Comparison of ENCODE assay signal across 9 cellular contexts in genomic region chr11:74593463-74593862, GRCh38. TPM values are rescaled to one million over a fixed set of nuclear protein-coding genes. Genes with fewer than 3 reads are reported as not detected.
DNase-seq lines count a peak whose midpoint lies in the region; ATAC-seq and TF ChIP-seq lines count a peak whose summit lies in the region.
"Had no signal": no experiment of that assay in that cellular context is flagged by ENCODE, and none has a peak within 500 bp of the region (broad histone marks: within the 10 kb centered on the region; RNA-seq: fewer than 3 reads in every experiment).

No MANE protein-coding gene starts in this region.

- no peak for ATAC-seq in CD4-positive, alpha-beta T cell (ENCODE audit: poor library complexity)
- no peak for ATAC-seq in HG03571 (IDR thresholded peaks at IDR 0.05; ENCODE audit: unreplicated experiment)
- no peak for ATAC-seq in HG03521 (IDR thresholded peaks at IDR 0.05; ENCODE audit: unreplicated experiment)

- no peak for DNase-seq in CD4-positive, alpha-beta T cell
- DNase-seq in endothelial cell (ENCODE audit: low spot score) (no peak), thyroid gland (no peak), erythroblast (lab: John Stamatoyannopoulos, UW) (no peak)
- DNase-seq: NCI-H2107 had no signal

- H3K36me3 ChIP-seq in OCI-LY1 (ENCODE audit: insufficient read depth, low read length) = peaks cover 43% of the 10 kb centered on the region
- H3K36me3 ChIP-seq in neuron (ENCODE audit: insufficient read depth, low read length) = peaks cover 31% of the 10 kb centered on the region
- H3K36me3 ChIP-seq in thyroid gland = peaks cover 0 to 6% of the 10 kb centered on the region in 2 donors

- POLR2A ChIA-PET in CD4-positive, alpha-beta T cell (lab: Charles Lee) = interaction anchor here (0.5 to 1.9 kb wide), 5 partner anchors 12 to 195 kb away, joined by 3 to 51 read pairs (median 7); partner anchors contain the start of genes LIPT2 and PGM2L1

- 0 to 3% methylated on average over 1 of the region's 1 CpG for WGBS in thyroid gland, 2 donors

- peaks cover 16% of the 10 kb centered on the region for H3K79me2 ChIP-seq in OCI-LY1 (ENCODE audit: insufficient read depth, low read length)

- H3K4me1 ChIP-seq in OCI-LY1 (ENCODE audit: insufficient read depth, low read length, severe bottlenecking) (peaks cover 18% of the 10 kb centered on the region), neuron (ENCODE audit: insufficient read depth, low read length) (peaks cover 9% of the 10 kb centered on the region), thyroid gland (peaks cover 9 to 13% of the 10 kb centered on the region in 2 donors)

- TF ChIP-seq POLR2A in thyroid gland (IDR thresholded peaks at IDR 0.05) (no peak), erythroblast (IDR thresholded peaks at IDR 0.05; ENCODE audit: low read length) (no peak)

- H3K27me3 Mint-ChIP-seq in CD4-positive, alpha-beta T cell = no peaks in the 10 kb centered on the region
- H3K27me3 Mint-ChIP-seq in endothelial cell (ENCODE audit: unreplicated experiment) = peaks cover 2% of the 10 kb centered on the region

- peak overlapping the region; percentile 99 for H3K4me3 ChIP-seq in OCI-LY1 (ENCODE audit: low read depth, low read length, poor library complexity, severe bottlenecking)
- peak overlapping the region; percentile 84 for H3K4me3 ChIP-seq in neuron (ENCODE audit: low read length)
- H3K4me3 ChIP-seq in thyroid gland (replicated peaks in 1 of 3) = peak overlapping the region in 1 of 3 donors; percentile 78

- H3K9me2 ChIP-seq in OCI-LY1 (ENCODE audit: low read depth, low read length) = no peaks in the 10 kb centered on the region

- intact Hi-C loops in CD4-positive, alpha-beta T cell (cut with DNase I, micrococcal nuclease) = loop anchor here (2.0 to 10.0 kb wide), 10 partner anchors 101 to 1851 kb away; partner anchors contain the start of genes LIPT2 (in 2 of the 2), C2CD3 (in 1 of the 2), EMSY (in 1 of the 2) and PLEKHB1 (in 1 of the 2)
- intact Hi-C loops in thyroid gland (cut with DNase I) = no loop called here

- peak overlapping the region; percentile 85 for H3K27ac ChIP-seq in CD4-positive, alpha-beta T cell (ENCODE audit: low read depth, low read length)
- peak overlapping the region; percentile 58 for H3K27ac ChIP-seq in OCI-LY1 (ENCODE audit: low read depth, low read length, poor library complexity, severe bottlenecking)
- no peak overlapping the region for H3K27ac ChIP-seq in thyroid gland

- peak overlapping the region; percentile 99 for H3K9ac ChIP-seq in OCI-LY1 (ENCODE audit: low read length)

- no peaks in the 10 kb centered on the region for H3K27me3 ChIP-seq in CD4-positive, alpha-beta T cell (ENCODE audit: control insufficient read depth, insufficient read depth, low read length)
- H3K27me3 ChIP-seq in OCI-LY1 (ENCODE audit: insufficient read depth, low read length) (no peaks in the 10 kb centered on the region), neuron (ENCODE audit: insufficient read depth, low read length) (no peaks in the 10 kb centered on the region), thyroid gland (no peaks in the 10 kb centered on the region)

- H3K4me2 ChIP-seq in OCI-LY1 (ENCODE audit: low read length) = peak overlapping the region; percentile 93

- no peaks in the 10 kb centered on the region for H3K9me3 Mint-ChIP-seq in CD4-positive, alpha-beta T cell
- H3K9me3 Mint-ChIP-seq in endothelial cell (ENCODE audit: unreplicated experiment) = no peaks in the 10 kb centered on the region

- peak overlapping the region; percentile 97 for H3K4me3 Mint-ChIP-seq in CD4-positive, alpha-beta T cell
- H3K4me3 Mint-ChIP-seq in endothelial cell (ENCODE audit: unreplicated experiment) = peak overlapping the region; percentile 100

- H3K36me3 Mint-ChIP-seq in CD4-positive, alpha-beta T cell (ENCODE audit: low read depth) = peaks cover 42% of the 10 kb centered on the region
- H3K36me3 Mint-ChIP-seq in endothelial cell (ENCODE audit: low read depth, unreplicated experiment) = peaks cover 6% of the 10 kb centered on the region

- H3K9me3 ChIP-seq in CD4-positive, alpha-beta T cell (ENCODE audit: control insufficient read depth, low read length) = no peaks in the 10 kb centered on the region
- H3K9me3 ChIP-seq in OCI-LY1 (ENCODE audit: low read length) (no peaks in the 10 kb centered on the region), neuron (ENCODE audit: low read length) (peaks cover 2% of the 10 kb centered on the region), thyroid gland (no peaks in the 10 kb centered on the region)

- peaks cover 28% of the 10 kb centered on the region for H3K4me1 Mint-ChIP-seq in CD4-positive, alpha-beta T cell (ENCODE audit: low read depth)
- peaks cover 16% of the 10 kb centered on the region for H3K4me1 Mint-ChIP-seq in endothelial cell (ENCODE audit: unreplicated experiment)

- TF ChIP-seq CTCF in CD4-positive, alpha-beta T cell (IDR thresholded peaks at IDR 0.05) = no peak
- TF ChIP-seq CTCF in OCI-LY1 (IDR thresholded peaks at IDR 0.05; ENCODE audit: low read length) (no peak), endothelial cell (IDR thresholded peaks at IDR 0.05; ENCODE audit: unreplicated experiment) (no peak), thyroid gland (IDR thresholded peaks at IDR 0.05) (no peak)

- no peaks in the 10 kb centered on the region for H3F3A ChIP-seq in OCI-LY1 (ENCODE audit: insufficient read depth, low read length)

- peak overlapping the region; percentile 92 for H3K27ac Mint-ChIP-seq in CD4-positive, alpha-beta T cell
- H3K27ac Mint-ChIP-seq in endothelial cell (ENCODE audit: unreplicated experiment) = peak overlapping the region; percentile 96

- H2AFZ ChIP-seq in OCI-LY1 (ENCODE audit: low read length) (no peak overlapping the region), neuron (ENCODE audit: low read depth, low read length) (peak overlapping the region; percentile 75)

- CTCF ChIA-PET in CD4-positive, alpha-beta T cell (lab: Charles Lee) = interaction anchor here (0.6 to 1.9 kb wide), 3 partner anchors 100 to 158 kb away, joined by 3 to 5 read pairs (median 3); partner anchors contain the start of gene LIPT2

- H4K20me1 ChIP-seq in OCI-LY1 (ENCODE audit: insufficient read depth, low read length) = no peaks in the 10 kb centered on the region

RNA-seq across cellular contexts. Expression of gene POLD3, which starts 1.1 kb away (rescaled TPM):
- 1 to 10 TPM; 4.6 to 5.2 TPM for total RNA-seq in CD4-positive, alpha-beta T cell
- total RNA-seq in endothelial cell (ENCODE audit: unreplicated experiment) (16.0 TPM), thyroid gland (10 to 100 TPM; 13.0 to 14.8 (median 14.3) TPM)

Comparison
In these comparisons a context has a peak if more than half of its experiments do, and no peak if none do; other contexts are left out.
1. H3K27ac ChIP-seq: peak in CD4-positive, alpha-beta T cell (single experiment) and OCI-LY1 (single experiment); none in thyroid gland (0 of 3).